Comparison of ENCODE assay signal across 1 cellular context in the genomic region with DNA sequence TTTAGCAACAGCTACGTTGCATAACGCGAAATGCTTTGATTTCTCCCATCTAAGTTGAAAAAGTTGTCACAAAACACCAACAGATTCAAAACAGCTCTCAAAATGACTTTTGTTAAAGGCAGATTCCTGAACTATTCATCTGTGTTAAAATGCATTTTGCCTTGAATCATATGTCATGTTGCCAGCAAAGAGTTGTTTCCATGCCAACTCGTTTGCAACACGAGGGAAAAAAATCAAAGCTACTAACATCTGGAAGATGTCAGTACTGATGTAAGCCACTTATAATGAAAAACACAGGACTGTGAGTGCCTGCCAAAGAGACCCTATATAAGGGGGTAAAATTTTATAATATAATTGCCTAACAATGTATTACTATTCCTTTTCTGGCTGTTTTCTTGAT.
TF ChIP-seq lines count a peak whose summit lies in the region.

No MANE protein-coding gene starts in this region.

TF ChIP-seq in SK-N-SH, 30 proteins besides CTCF, POLR2A, EP300 and RAD21 (continued from another document):
- TF ChIP-seq JUND (IDR thresholded peaks at IDR 0.05) (peak; percentile 57), NFIC (IDR thresholded peaks at IDR 0.05; ENCODE audit: borderline replicate concordance) (peak; percentile 86), MEF2A (IDR thresholded peaks at IDR 0.05; ENCODE audit: borderline replicate concordance, low read depth) (0 out of 2 replicates have a peak, but pooled peaks have one; percentile 12), YY1 (IDR thresholded peaks at IDR 0.05; ENCODE audit: low read depth) (no peak), CHD2 (IDR thresholded peaks at IDR 0.05; ENCODE audit: low read length, partially characterized antibody) (peak; percentile 85), SMC3 (IDR thresholded peaks at IDR 0.05; ENCODE audit: low read depth, low read length) (no peak), FOSL2 (IDR thresholded peaks at IDR 0.05; ENCODE audit: borderline replicate concordance, low read depth) (peak; percentile 22; the same call in 1 of the 2 replicates), POLR2AphosphoS5 (IDR thresholded peaks at IDR 0.05; ENCODE audit: low read depth, low read length) (peak; percentile 81; the same call in 1 of the 2 replicates), RXRA (IDR thresholded peaks at IDR 0.05; ENCODE audit: borderline replicate concordance, low read depth) (no peak), RFX5 (IDR thresholded peaks at IDR 0.05; ENCODE audit: low read length) (no peak; the same call in 1 of the 2 replicates), MXI1 (IDR thresholded peaks at IDR 0.05; ENCODE audit: low read depth, low read length) (peak; percentile 86; the same call in 1 of the 2 replicates), TAF1 (IDR thresholded peaks at IDR 0.05; ENCODE audit: borderline replicate concordance, low read depth, low read length) (no peak), TCF12 (IDR thresholded peaks at IDR 0.05) (peak; percentile 98), TEAD4 (IDR thresholded peaks at IDR 0.05; ENCODE audit: borderline replicate concordance, insufficient read depth) (peak; percentile 45; the same call in 1 of the 2 replicates), EZH2phosphoT487 (IDR thresholded peaks at IDR 0.05; ENCODE audit: borderline replicate concordance, low read depth) (no peak), GABPA (IDR thresholded peaks at IDR 0.05; ENCODE audit: low read depth) (no peak)
- TF ChIP-seq, protein P1, sequence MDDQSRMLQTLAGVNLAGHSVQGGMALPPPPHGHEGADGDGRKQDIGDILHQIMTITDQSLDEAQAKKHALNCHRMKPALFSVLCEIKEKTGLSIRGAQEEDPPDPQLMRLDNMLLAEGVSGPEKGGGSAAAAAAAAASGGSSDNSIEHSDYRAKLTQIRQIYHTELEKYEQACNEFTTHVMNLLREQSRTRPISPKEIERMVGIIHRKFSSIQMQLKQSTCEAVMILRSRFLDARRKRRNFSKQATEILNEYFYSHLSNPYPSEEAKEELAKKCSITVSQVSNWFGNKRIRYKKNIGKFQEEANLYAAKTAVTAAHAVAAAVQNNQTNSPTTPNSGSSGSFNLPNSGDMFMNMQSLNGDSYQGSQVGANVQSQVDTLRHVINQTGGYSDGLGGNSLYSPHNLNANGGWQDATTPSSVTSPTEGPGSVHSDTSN (IDR thresholded peaks at IDR 0.05) = peak; percentile 87
- TF ChIP-seq, protein P2, sequence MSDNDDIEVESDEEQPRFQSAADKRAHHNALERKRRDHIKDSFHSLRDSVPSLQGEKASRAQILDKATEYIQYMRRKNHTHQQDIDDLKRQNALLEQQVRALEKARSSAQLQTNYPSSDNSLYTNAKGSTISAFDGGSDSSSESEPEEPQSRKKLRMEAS (IDR thresholded peaks at IDR 0.05; ENCODE audit: low read depth) = 0 out of 2 replicates have a peak, but pooled peaks have one; percentile 38
- TF ChIP-seq, protein P3, sequence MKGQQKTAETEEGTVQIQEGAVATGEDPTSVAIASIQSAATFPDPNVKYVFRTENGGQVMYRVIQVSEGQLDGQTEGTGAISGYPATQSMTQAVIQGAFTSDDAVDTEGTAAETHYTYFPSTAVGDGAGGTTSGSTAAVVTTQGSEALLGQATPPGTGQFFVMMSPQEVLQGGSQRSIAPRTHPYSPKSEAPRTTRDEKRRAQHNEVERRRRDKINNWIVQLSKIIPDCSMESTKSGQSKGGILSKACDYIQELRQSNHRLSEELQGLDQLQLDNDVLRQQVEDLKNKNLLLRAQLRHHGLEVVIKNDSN (IDR thresholded peaks at IDR 0.05; ENCODE audit: borderline replicate concordance, low read depth) = no peak
